In genomic region chr14:46279776-46280175, GRCh38 we compare ENCODE assay signal across 27 cellular contexts.
"Had no signal": no experiment of that assay in that cellular context is flagged by ENCODE, and none has a peak within 500 bp of the region (broad histone marks: within the 10 kb centered on the region; RNA-seq: fewer than 3 reads in every experiment).

No MANE protein-coding gene starts in this region.

- DNase-seq: activated CD4-positive, alpha-beta T cell treated with anti-CD3 and anti-CD28 coated beads for 48 hours; activated CD4-positive, alpha-beta T cell treated with anti-CD3 and anti-CD28 coated beads, Interleukin-2, amount 50 U/mL, for 4 hours; activated CD4-positive, CD25-positive, alpha-beta regulatory T cell treated with anti-CD3 and anti-CD28 coated beads, Interleukin-2, amount 50 U/mL, for 72 hours; activated CD8-positive, alpha-beta T cell treated with anti-CD3 and anti-CD28 coated beads, Interleukin-2, amount 10 ng/mL, durations not matched to agents 7 days and 5 days; activated effector memory CD4-positive, alpha-beta T cell treated with Interleukin-2 at 50 U/mL for 16 hours; activated naive CD4-positive, alpha-beta T cell treated with Interleukin-2 at 50 U/mL for 16 hours; activated naive CD8-positive, alpha-beta T cell treated with anti-CD3 and anti-CD28 coated beads, Interleukin-2, amount 50 U/mL, for 24 hours; activated T-cell treated with anti-CD3 and anti-CD28 coated beads, Interleukin-2, amount 50 U/mL, for 24 hours; amniotic stem cell; body of pancreas; central memory CD4-positive, alpha-beta T cell; Kasumi-1; KBM-7; NCI-H1930; NCI-H2171; NCI-H2227 treated with DMSO at 0.1 percent for 48 hours; NCI-H526; NCI-H774; RPMI8226; SK-N-SH; SW 1271 had no signal

- H3K27me3 ChIP-seq: ascending aorta, body of pancreas had no signal

- H3K36me3 ChIP-seq: ascending aorta had no signal

- H3K4me2 ChIP-seq: SK-N-SH had no signal

- H3K4me1 ChIP-seq: ascending aorta, body of pancreas had no signal

- H3K9ac ChIP-seq: SK-N-SH had no signal

- ATAC-seq: activated CD8-positive, alpha-beta T cell treated with anti-CD3 and anti-CD28 coated beads, Interleukin-2, amount 10 ng/mL, durations not matched to agents 7 days and 5 days; activated naive CD4-positive, alpha-beta T cell treated with anti-CD3 and anti-CD28 coated beads, Interleukin-2, amount 50 U/mL, for 72 hours; activated naive CD8-positive, alpha-beta T cell treated with anti-CD3 and anti-CD28 coated beads, Interleukin-2, amount 50 U/mL, for 24 hours; body of pancreas; Panc1; Right ventricle myocardium inferior; WTC11 had no signal

- H3K27ac ChIP-seq: ascending aorta, body of pancreas had no signal

- H3K4me3 ChIP-seq: ascending aorta, body of pancreas had no signal

- FAIRE-seq: bronchial epithelial cell had no signal

- H3K9me3 ChIP-seq: ascending aorta, body of pancreas, SK-N-SH had no signal
